ENCODE assay signal across 12 cellular contexts in genomic region chr10:119337796-119338432, GRCh38.
A peak's percentile ranks its signal among the peaks of the same experiment; 100 is the strongest.
DNase-seq lines count a peak whose midpoint lies in the region; ATAC-seq and TF ChIP-seq lines count a peak whose summit lies in the region.
"Had no signal": no experiment of that assay in that cellular context is flagged by ENCODE, and none has a peak within 500 bp of the region (broad histone marks: within the 10 kb centered on the region; RNA-seq: fewer than 3 reads in every experiment).

No MANE protein-coding gene starts in this region.

- H3K4me3 ChIP-seq in SK-N-MC (no peak overlapping the region), foreskin fibroblast (ENCODE audit: low read depth in 1 of 2, low read length in 2 of 2) (no peak overlapping the region), left lung (no peak overlapping the region)
- H3K4me3 ChIP-seq: breast epithelium, esophagus muscularis mucosa had no signal

- H3K27me3 ChIP-seq in left lung = no peaks in the 10 kb centered on the region
- H3K27me3 ChIP-seq: breast epithelium, esophagus muscularis mucosa had no signal

- H3K4me3 Mint-ChIP-seq in progenitor cell of endocrine pancreas (ENCODE audit: low read depth) = no peak overlapping the region
- H3K4me3 Mint-ChIP-seq: stimulated activated effector memory CD8-positive, alpha-beta T cell treated with anti-CD3 and anti-CD28 coated beads, Interleukin-12 subunit alpha, Interleukin-12 subunit beta, amount 100 ng/mL, for 72 hours had no signal

- intact Hi-C loops in left lung (cut with DNase I) = no loop called here

- no peak overlapping the region for H3K9ac ChIP-seq in SK-N-MC (ENCODE audit: insufficient read length)

- H3K36me3 ChIP-seq in SK-N-MC (ENCODE audit: insufficient read depth, low read length) = no peaks in the 10 kb centered on the region; the same call in 1 of the 2 replicates
- peaks cover 0 to 5% of the 10 kb centered on the region in 2 donors for H3K36me3 ChIP-seq in left lung
- H3K36me3 ChIP-seq: breast epithelium had no signal

- no peak for TF ChIP-seq CTCF in foreskin fibroblast (IDR thresholded peaks at IDR 0.05; ENCODE audit: low read depth, low read length)
- no peak for TF ChIP-seq CTCF in progenitor cell of endocrine pancreas (IDR thresholded peaks at IDR 0.05; ENCODE audit: unreplicated experiment)
- no peak for TF ChIP-seq CTCF in left lung (IDR thresholded peaks at IDR 0.05)

- 0 out of 2 replicates have a peak overlapping the region, but pooled peaks have one; percentile 3 for H3K27ac ChIP-seq in SK-N-MC
- H3K27ac ChIP-seq in left lung = no peak overlapping the region
- H3K27ac ChIP-seq: breast epithelium had no signal

- peaks cover 0 to 30% of the 10 kb centered on the region in 2 donors for H3K4me1 ChIP-seq in left lung
- H3K4me1 ChIP-seq: breast epithelium had no signal

- no peaks in the 10 kb centered on the region for H3K27me3 Mint-ChIP-seq in progenitor cell of endocrine pancreas

- H3K27ac Mint-ChIP-seq in progenitor cell of endocrine pancreas = peak overlapping the region; percentile 55

- peaks cover 7% of the 10 kb centered on the region for H3K36me3 Mint-ChIP-seq in progenitor cell of endocrine pancreas (ENCODE audit: insufficient read depth)
- H3K36me3 Mint-ChIP-seq: stimulated activated effector memory CD8-positive, alpha-beta T cell treated with anti-CD3 and anti-CD28 coated beads, Interleukin-12 subunit alpha, Interleukin-12 subunit beta, amount 100 ng/mL, for 72 hours had no signal

- ATAC-seq in left lung (no peak), HG03139 (IDR thresholded peaks at IDR 0.05; ENCODE audit: unreplicated experiment) (no peak)
- ATAC-seq: stimulated activated effector memory CD8-positive, alpha-beta T cell treated with anti-CD3 and anti-CD28 coated beads, Interleukin-12 subunit alpha, Interleukin-12 subunit beta, amount 100 ng/mL, for 72 hours had no signal

- no peaks in the 10 kb centered on the region for H3K9me3 Mint-ChIP-seq in progenitor cell of endocrine pancreas (ENCODE audit: low read depth)
- H3K9me3 Mint-ChIP-seq: stimulated activated effector memory CD8-positive, alpha-beta T cell treated with anti-CD3 and anti-CD28 coated beads, Interleukin-12 subunit alpha, Interleukin-12 subunit beta, amount 100 ng/mL, for 72 hours had no signal

- peak; percentile 49 for DNase-seq in H4 (ENCODE audit: low spot score)
- DNase-seq in SK-N-MC (ENCODE audit: low read depth, low spot score) = no peak
- peak; percentile 42 to 72 for DNase-seq in foreskin fibroblast
- no peak for DNase-seq in progenitor cell of endocrine pancreas (ENCODE audit: low spot score, unreplicated experiment)
- DNase-seq in left lung = no peak
- no peak for DNase-seq in D341Med (ENCODE audit: low spot score)
- no peak for DNase-seq in NCI-H2107 treated with DMSO at 0.1 percent for 48 hours (lab: John Stamatoyannopoulos, UW; ENCODE audit: unreplicated experiment)
- DNase-seq: NCI-H69 had no signal

- peaks cover 14% of the 10 kb centered on the region for H3K4me1 Mint-ChIP-seq in progenitor cell of endocrine pancreas (ENCODE audit: low read depth)

- no peaks in the 10 kb centered on the region for H3K9me3 ChIP-seq in SK-N-MC (ENCODE audit: low read depth, low read length)
- no peaks in the 10 kb centered on the region for H3K9me3 ChIP-seq in left lung
- H3K9me3 ChIP-seq: breast epithelium, esophagus muscularis mucosa had no signal

Comparison
In these comparisons a context has a peak if more than half of its experiments do, and no peak if none do; other contexts are left out.
1. DNase-seq: peak in H4 (single experiment) and foreskin fibroblast (2 of 2); none in SK-N-MC (single experiment), progenitor cell of endocrine pancreas (single experiment), left lung (0 of 2), D341Med (single experiment) and NCI-H2107 treated with DMSO at 0.1 percent for 48 hours (single experiment).